Comparison of ENCODE assay signal across 27 cellular contexts in the genomic region with DNA sequence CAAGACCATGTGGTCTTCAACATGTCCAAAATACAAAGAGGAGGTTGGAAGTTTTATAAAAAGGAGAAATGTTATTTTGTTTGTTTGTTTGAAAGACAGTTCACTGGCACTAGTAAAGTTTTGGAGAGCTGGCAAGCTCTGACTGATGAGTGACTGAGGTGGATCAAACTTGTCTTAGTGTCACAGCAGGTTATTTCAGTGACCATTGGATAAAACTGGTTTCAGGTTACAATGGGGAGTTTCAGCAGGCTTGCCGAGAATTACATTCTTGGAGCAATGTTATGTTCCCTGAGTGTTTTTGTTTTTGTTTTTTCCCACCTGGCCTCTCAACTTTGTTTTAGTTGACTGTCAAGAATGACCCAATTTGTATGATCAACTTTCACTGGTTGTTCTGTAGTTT.
"Had no signal": no experiment of that assay in that cellular context is flagged by ENCODE, and none has a peak within 500 bp of the region (broad histone marks: within the 10 kb centered on the region; RNA-seq: fewer than 3 reads in every experiment).

No MANE protein-coding gene starts in this region.

- H3K27me3 ChIP-seq: brain microvascular endothelial cell, cardiac muscle cell had no signal

- DNase-seq: activated B cell treated with CpG ODN at 0.5 μM for 24 hours; activated CD4-positive, alpha-beta T cell treated with anti-CD3 and anti-CD28 coated beads for 1 hour; activated CD4-positive, alpha-beta T cell treated with anti-CD3 and anti-CD28 coated beads, Interleukin-2, amount 10 ng/mL, durations not matched to agents 24 days and 14 days; activated CD4-positive, alpha-beta T cell treated with anti-CD3 and anti-CD28 coated beads, Interleukin-2, amount 50 U/mL, for 48 hours; activated CD8-positive, alpha-beta memory T cell treated with anti-CD3 and anti-CD28 coated beads, Interleukin-2, amount 10 ng/mL, durations not matched to agents 7 days and 5 days; activated gamma-delta T cell treated with Interleukin-2 at 50 U/mL for 16 hours; activated naive CD4-positive, alpha-beta T cell treated with anti-CD3 and anti-CD28 coated beads, Interleukin-2, amount 10 ng/mL, durations not matched to agents 7 days and 5 days; activated naive CD8-positive, alpha-beta T cell treated with anti-CD3 and anti-CD28 coated beads for 36 hours; activated T-cell treated with anti-CD3 and anti-CD28 coated beads, Interleukin-2, amount 50 U/mL, for 4 hours; brain microvascular endothelial cell; KBM-7; NCI-H1048; NCI-H1417 treated with DMSO at 0.1 percent for 48 hours; NCI-H1694; NCI-H2029; NCI-H2107; NCI-H2171 treated with DMSO at 0.1 percent for 48 hours; NCI-H345; NCI-H510A; NCI-H526 treated with DMSO at 0.1 percent for 48 hours; NCI-H82; NK-92 treated with Interleukin-12 subunit alpha and Interleukin-12 subunit beta, amount 100 ng/mL, for 24 hours; PC-3; SHP77; T-helper 9 cell had no signal

- ATAC-seq: activated CD8-positive, alpha-beta memory T cell treated with anti-CD3 and anti-CD28 coated beads, Interleukin-2, amount 10 ng/mL, durations not matched to agents 7 days and 5 days; activated T-cell treated with anti-CD3 and anti-CD28 coated beads, Interleukin-2, amount 50 U/mL, for 4 hours; PC-3 had no signal

- H3K27ac ChIP-seq: brain microvascular endothelial cell, cardiac muscle cell had no signal

- FAIRE-seq: RCC 7860 had no signal

- H3K4me3 ChIP-seq: cardiac muscle cell had no signal

- H3K36me3 ChIP-seq: brain microvascular endothelial cell, cardiac muscle cell had no signal
